In the genomic region with DNA sequence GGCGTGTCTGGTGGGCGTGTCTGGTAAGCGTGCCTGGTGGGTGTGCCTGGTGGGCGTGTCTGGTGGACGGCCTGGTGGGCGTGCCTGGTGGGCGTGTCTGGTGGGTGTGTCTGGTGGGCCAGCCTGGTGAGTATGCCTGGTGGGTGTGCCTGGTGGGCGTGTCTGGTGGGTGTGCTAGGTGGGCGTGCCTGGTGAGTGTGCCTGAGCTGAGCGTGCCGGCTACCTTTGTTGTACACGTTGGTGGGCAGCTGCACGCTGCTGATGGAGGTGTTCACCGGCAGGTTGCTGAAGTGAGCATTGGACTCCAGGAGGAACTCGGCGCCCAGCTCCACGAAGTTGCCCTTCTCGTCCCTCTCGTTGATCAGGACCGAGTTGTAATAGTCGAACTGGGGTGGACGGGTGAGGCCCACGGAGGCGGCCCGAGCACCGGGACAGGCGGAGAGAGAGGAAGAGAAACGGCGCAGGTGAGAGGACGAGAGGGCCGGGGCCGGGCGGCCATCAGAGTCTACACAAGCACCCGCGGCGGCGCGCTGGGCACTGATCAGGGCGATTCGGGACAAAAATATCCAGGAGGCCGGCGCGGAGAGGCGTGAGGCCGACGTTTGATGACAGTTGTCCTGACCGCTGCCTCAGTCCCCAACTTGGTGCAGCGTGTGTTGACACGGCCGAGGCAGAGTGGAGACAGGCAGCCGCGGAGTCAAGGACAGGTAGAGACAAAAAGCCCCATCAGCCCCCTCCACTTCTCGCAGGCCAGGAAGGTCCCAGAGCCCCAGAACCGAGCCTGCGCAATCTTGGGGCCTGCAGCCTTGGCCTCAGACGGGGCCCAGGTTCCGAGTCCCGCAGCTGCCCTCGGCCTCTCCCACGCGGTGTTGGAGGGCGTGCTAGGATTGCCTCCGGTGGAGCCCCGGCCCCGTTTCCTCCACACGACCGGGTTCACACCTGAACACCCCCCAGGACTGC, we compare ENCODE assay signal across 11 cellular contexts. TPM values are rescaled to one million over a fixed set of nuclear protein-coding genes. Genes with fewer than 3 reads are reported as not detected.
DNase-seq lines count a peak whose midpoint lies in the region; ATAC-seq and TF ChIP-seq lines count a peak whose summit lies in the region.
"Had no signal": no experiment of that assay in that cellular context is flagged by ENCODE, and none has a peak within 500 bp of the region (broad histone marks: within the 10 kb centered on the region; RNA-seq: fewer than 3 reads in every experiment).

No MANE protein-coding gene starts in this region.

- H3K14ac ChIP-seq in mesenchymal stem cell (ENCODE audit: low read length in 2 of 2), result no peak overlapping the region

- no peak overlapping the region for H3K4me2 ChIP-seq in mesenchymal stem cell (ENCODE audit: low read length, poor library complexity, severe bottlenecking)

- H3K4me1 ChIP-seq in body of pancreas, result peaks cover 9% of the 10 kb centered on the region
- H3K4me1 ChIP-seq in mesenchymal stem cell (ENCODE audit: control insufficient read depth, insufficient read depth, low read depth, low read length), result peaks cover 3% of the 10 kb centered on the region

- no peak overlapping the region for H3K9ac ChIP-seq in mesenchymal stem cell (ENCODE audit: low read length)

- H2BK120ac ChIP-seq in mesenchymal stem cell (ENCODE audit: low read depth, low read length), result no peak overlapping the region

- H2BK12ac ChIP-seq in mesenchymal stem cell (ENCODE audit: low read length in 2 of 2), result no peak overlapping the region

- no peak overlapping the region for H3K4ac ChIP-seq in mesenchymal stem cell (ENCODE audit: low read depth in 1 of 2, low read length in 2 of 2)

- H4K8ac ChIP-seq in mesenchymal stem cell (ENCODE audit: low read length), result no peak overlapping the region

- no peak for TF ChIP-seq CTCF in body of pancreas (IDR thresholded peaks at IDR 0.05)

- H3K27me3 ChIP-seq in body of pancreas (no peaks in the 10 kb centered on the region), mesenchymal stem cell (ENCODE audit: control insufficient read depth in 1 of 2, insufficient read depth in 1 of 2, low read length in 2 of 2) (peaks cover 0 to 27% of the 10 kb centered on the region in 2 experiments)
- H3K27me3 ChIP-seq: ovary had no signal

- no peak overlapping the region for H2BK15ac ChIP-seq in mesenchymal stem cell (ENCODE audit: low read depth, poor library complexity, severe bottlenecking)

- H4K91ac ChIP-seq in mesenchymal stem cell (ENCODE audit: low read length), result peak overlapping the region; percentile 12

- no peaks in the 10 kb centered on the region for H3K79me1 ChIP-seq in mesenchymal stem cell (replicated peaks; ENCODE audit: low read length, poor library complexity, severe bottlenecking)

- no peak for TF ChIP-seq POLR2A in body of pancreas (IDR thresholded peaks at IDR 0.05)

- peak; percentile 42 for ATAC-seq in body of pancreas
- ATAC-seq in HG02571 (IDR thresholded peaks at IDR 0.05; ENCODE audit: unreplicated experiment), result no peak
- ATAC-seq in HG03139 (IDR thresholded peaks at IDR 0.05; ENCODE audit: unreplicated experiment), result no peak

- H3K27ac ChIP-seq in body of pancreas (no peak overlapping the region), mesenchymal stem cell (ENCODE audit: low read length, poor library complexity, severe bottlenecking) (no peak overlapping the region)
- H3K27ac ChIP-seq: dorsolateral prefrontal cortex, ovary, SK-N-MC had no signal

- H3K23ac ChIP-seq in mesenchymal stem cell (ENCODE audit: low read length in 2 of 2), result no peak overlapping the region

- WGBS in body of pancreas, 2 donors, result 22 to 33% methylated on average over 27 to 66 of the region's 67 CpGs
- WGBS in mesenchymal stem cell, result 95% methylated on average over 62 of the region's 67 CpGs

- intact Hi-C loops in body of pancreas (cut with DNase I), result no loop called here

- H2AK5ac ChIP-seq in mesenchymal stem cell (ENCODE audit: low read length, severe bottlenecking), result no peak overlapping the region

- H3K4me3 ChIP-seq in body of pancreas, result no peak overlapping the region
- H3K4me3 ChIP-seq in mesenchymal stem cell (ENCODE audit: insufficient read depth in 1 of 2, low read depth in 1 of 2, low read length in 2 of 2), result no peak overlapping the region
- H3K4me3 ChIP-seq: dorsolateral prefrontal cortex, ovary, SK-N-MC had no signal

- peaks cover 0 to 8% (median 0%) of the 10 kb centered on the region in 3 donors for H3K9me3 ChIP-seq in body of pancreas
- peaks cover 43% of the 10 kb centered on the region for H3K9me3 ChIP-seq in mesenchymal stem cell (ENCODE audit: control insufficient read depth, low read length)

- H3K18ac ChIP-seq in mesenchymal stem cell (ENCODE audit: low read depth in 1 of 2, low read length in 2 of 2), result no peak overlapping the region

- no peaks in the 10 kb centered on the region for H3K36me3 ChIP-seq in body of pancreas (replicated peaks in 1 of 2; ENCODE audit: insufficient read depth in 1 of 2, low read depth in 2 of 2)
- H3K36me3 ChIP-seq in mesenchymal stem cell (ENCODE audit: control insufficient read depth in 1 of 2, insufficient read depth in 2 of 2, low read depth in 1 of 2, low read length in 2 of 2), result no peaks in the 10 kb centered on the region
- H3K36me3 ChIP-seq: ovary had no signal

- DNase-seq in stimulated activated CD4-positive, alpha-beta T cell treated with anti-CD3 and anti-CD28 coated beads, Interleukin-12 subunit alpha, Interleukin-12 subunit beta, amount 100 ng/mL, for 4 hours, result peak; percentile 7
- DNase-seq in stimulated activated CD4-positive, alpha-beta T cell treated with anti-CD3 and anti-CD28 coated beads, Interleukin-2, amount 100 ng/mL, for 48 hours, result no peak
- peak in 1 of 4 donors; percentile 32 for DNase-seq in body of pancreas
- DNase-seq in mesenchymal stem cell, result no peak
- no peak for DNase-seq in RPMI8226
- no peak for DNase-seq in NCI-H345 treated with DMSO at 0.1 percent for 48 hours (lab: John Stamatoyannopoulos, UW; ENCODE audit: unreplicated experiment)

- H2AFZ ChIP-seq in mesenchymal stem cell (ENCODE audit: low read depth, low read length), result no peak overlapping the region

- no peak overlapping the region for H2BK5ac ChIP-seq in mesenchymal stem cell (ENCODE audit: low read depth, low read length, poor library complexity, severe bottlenecking)

RNA-seq across cellular contexts. Expression of gene CACNA2D4, which starts 10.5 kb away (rescaled TPM):
- 1 to 10 TPM in 1 of 2 donors, not detected in 1; 3.6 TPM for total RNA-seq in body of pancreas
- 11.9 TPM for polyA plus RNA-seq in mesenchymal stem cell (2013, experiment 1 of 2)
- polyA plus RNA-seq in mesenchymal stem cell (2013, experiment 2 of 2), result 11.4 TPM
